Comparison of ENCODE assay signal across 8 cellular contexts in the genomic region with DNA sequence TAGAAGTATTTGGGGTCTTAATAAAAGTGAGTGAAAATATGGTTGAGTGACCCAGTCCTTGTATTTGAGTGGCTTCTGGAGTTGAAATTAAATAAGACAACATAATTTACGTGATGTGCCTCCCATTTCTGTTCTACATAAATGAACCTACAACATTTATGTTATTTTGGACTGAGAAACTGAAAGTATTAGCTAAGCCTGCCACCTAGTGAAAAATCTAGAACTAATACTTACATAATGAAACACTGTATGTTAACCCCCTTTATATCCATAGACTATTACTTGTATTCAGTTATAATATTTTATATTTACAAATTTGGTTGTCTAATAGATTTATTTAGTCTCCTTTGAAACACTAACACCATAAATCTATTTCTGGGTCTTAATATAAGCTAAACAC.
DNase-seq lines count a peak whose midpoint lies in the region; FAIRE-seq and TF ChIP-seq lines count a peak whose summit lies in the region.

No MANE protein-coding gene starts in this region.

- POLR2A ChIA-PET in RWPE1 (lab: Yijun Ruan, JAX; ENCODE audit: low non-redundant PET): no interaction called here

- H3K4me1 ChIP-seq in kidney (ENCODE audit: control insufficient read depth in 1 of 2, insufficient read depth in 1 of 2, low read depth in 1 of 2, low read length in 2 of 2): no peaks in the 10 kb centered on the region
- H3K4me1 ChIP-seq in Peyer's patch: no peaks in the 10 kb centered on the region

- H3K4me3 ChIP-seq in kidney (ENCODE audit: low read length in 2 of 2) (no peak overlapping the region), Peyer's patch (no peak overlapping the region)

- H3K36me3 ChIP-seq in kidney (ENCODE audit: control insufficient read depth in 1 of 2, insufficient read depth in 2 of 2, low read length in 2 of 2): no peaks in the 10 kb centered on the region
- H3K36me3 ChIP-seq in Peyer's patch: no peaks in the 10 kb centered on the region

- peak; percentile 30 for FAIRE-seq in kidney (lab: Jason Lieb, UNC)

- CTCF ChIA-PET in RWPE1 (lab: Yijun Ruan, JAX): interaction anchor here (0.6 to 5.0 kb wide), 17 partner anchors 8 to 370 kb away, joined by 3 to 66 read pairs (median 3); no protein-coding TSS in a partner anchor

- intact Hi-C loops in kidney (cut with DNase I): no loop called here

- DNase-seq in G401 (ENCODE audit: low spot score) (peak; percentile 13), HPDE6-E6E7 (ENCODE audit: extremely low spot score) (peak; percentile 4), RWPE1 (ENCODE audit: low spot score) (peak; percentile 38), kidney (no peak), NCI-H1436 treated with DMSO at 0.1 percent for 48 hours (lab: John Stamatoyannopoulos, UW) (no peak), Peyer's patch (no peak)
- no peak for DNase-seq in activated CD4-positive, alpha-beta T cell treated with anti-CD3 and anti-CD28 coated beads, Interleukin-2, amount 50 U/mL, for 48 hours
- DNase-seq in activated T-cell treated with anti-CD3 and anti-CD28 coated beads, Interleukin-2, amount 50 U/mL, for 1 hour: no peak

- TF ChIP-seq CTCF in RWPE1 (conservative IDR thresholded peaks at IDR 0.05; ENCODE audit: low read depth) (peak; percentile 27; the same call in 1 of the 2 replicates), kidney (IDR thresholded peaks at IDR 0.05; ENCODE audit: borderline replicate concordance, extremely low read depth, insufficient read depth) (peak; percentile 3), Peyer's patch (IDR thresholded peaks at IDR 0.05) (peak in 2 of 6 experiments; percentile 17 to 27)

- H3K27ac ChIP-seq in RWPE1: no peak overlapping the region
- H3K27ac ChIP-seq in kidney (ENCODE audit: low read depth in 2 of 2, low read length in 2 of 2): no peak overlapping the region
- no peak overlapping the region for H3K27ac ChIP-seq in Peyer's patch

- no peak for TF ChIP-seq POLR2A in Peyer's patch (IDR thresholded peaks at IDR 0.05)

- H3K9ac ChIP-seq in kidney (ENCODE audit: low read length in 2 of 2): no peak overlapping the region

- H3K9me3 ChIP-seq in kidney (ENCODE audit: control insufficient read depth in 1 of 2, low read length in 2 of 2): no peaks in the 10 kb centered on the region
- no peaks in the 10 kb centered on the region for H3K9me3 ChIP-seq in Peyer's patch

- in situ Hi-C loops in G401 (cut with HindIII; ENCODE audit: low sequenced_read_pairs): no loop called here

- no peaks in the 10 kb centered on the region for H3K27me3 ChIP-seq in Peyer's patch

Comparison
In these comparisons a context has a peak if more than half of its experiments do, and no peak if none do; other contexts are left out.
1. DNase-seq: peak in G401 (single experiment), HPDE6-E6E7 (single experiment) and RWPE1 (single experiment); none in kidney (single experiment), NCI-H1436 treated with DMSO at 0.1 percent for 48 hours (single experiment), activated CD4-positive, alpha-beta T cell treated with anti-CD3 and anti-CD28 coated beads, Interleukin-2, amount 50 U/mL, for 48 hours (0 of 2), activated T-cell treated with anti-CD3 and anti-CD28 coated beads, Interleukin-2, amount 50 U/mL, for 1 hour (single experiment) and Peyer's patch (0 of 3).